ENCODE assay signal across 24 cellular contexts in genomic region chr17:74336307-74336706, GRCh38. TPM values are rescaled to one million over a fixed set of nuclear protein-coding genes. Genes with fewer than 3 reads are reported as not detected.
"Had no signal": no experiment of that assay in that cellular context is flagged by ENCODE, and none has a peak within 500 bp of the region (broad histone marks: within the 10 kb centered on the region; RNA-seq: fewer than 3 reads in every experiment).

No MANE protein-coding gene starts in this region.

- H3K9me3 ChIP-seq: Peyer's patch, SJSA1 had no signal

- H3K4me3 ChIP-seq: K562, Peyer's patch, SJSA1 had no signal

- H3K27me3 ChIP-seq: brain microvascular endothelial cell, Peyer's patch had no signal

- H3K4me1 ChIP-seq: Peyer's patch, SJSA1 had no signal

- ATAC-seq: activated T-cell treated with anti-CD3 and anti-CD28 coated beads, Interleukin-2, amount 50 U/mL, for 4 hours; K562; SK-N-SH treated with all-trans-retinoic acid at 6 μM for 48 hours; WTC11 had no signal

- H3K27ac ChIP-seq: brain microvascular endothelial cell, Peyer's patch, RWPE1, SJSA1 had no signal

- FAIRE-seq: K562 had no signal

- DNase-seq: activated CD4-positive, alpha-beta memory T cell treated with anti-CD3 and anti-CD28 coated beads for 36 hours; activated CD4-positive, alpha-beta T cell treated with anti-CD3 and anti-CD28 coated beads, Interleukin-2, amount 10 ng/mL, durations not matched to agents 7 days and 5 days; activated CD4-positive, CD25-positive, alpha-beta regulatory T cell treated with anti-CD3 and anti-CD28 coated beads, Interleukin-2, amount 50 U/mL, for 72 hours; activated CD8-positive, alpha-beta memory T cell treated with anti-CD3 and anti-CD28 coated beads for 24 hours; activated gamma-delta T cell; activated naive CD4-positive, alpha-beta T cell treated with anti-CD3 and anti-CD28 coated beads for 36 hours; activated T-cell treated with anti-CD3 and anti-CD28 coated beads, Interleukin-2, amount 50 U/mL, for 4 hours; brain microvascular endothelial cell; Karpas-422; NCI-H146; NCI-H1930; NCI-H2107; NCI-H510A; Peyer's patch; Right ventricle myocardium superior; SW 1271 had no signal

- H3K36me3 ChIP-seq: brain microvascular endothelial cell, Peyer's patch, SJSA1 had no signal

RNA-seq across cellular contexts. Expression of gene KIF19, which starts 10.3 kb away (rescaled TPM):
- total RNA-seq: activated naive CD4-positive, alpha-beta T cell treated with anti-CD3 and anti-CD28 coated beads for 36 hours; activated T-cell treated with anti-CD3 and anti-CD28 coated beads, Interleukin-2, amount 50 U/mL, for 4 hours; K562; SJSA1 had no signal

RNA-seq across cellular contexts. Expression of gene BTBD17, which starts 25.4 kb away (rescaled TPM):
- total RNA-seq: activated CD4-positive, alpha-beta memory T cell treated with anti-CD3 and anti-CD28 coated beads for 36 hours; activated CD4-positive, alpha-beta T cell treated with anti-CD3 and anti-CD28 coated beads, Interleukin-2, amount 10 ng/mL, durations not matched to agents 7 days and 5 days; activated naive CD4-positive, alpha-beta T cell treated with anti-CD3 and anti-CD28 coated beads for 36 hours; activated T-cell treated with anti-CD3 and anti-CD28 coated beads, Interleukin-2, amount 50 U/mL, for 4 hours; cardiac septum; K562; Peyer's patch; Right ventricle myocardium superior; SJSA1; T-helper 1 cell treated with Interleukin-12 subunit alpha and Interleukin-12 subunit beta and Interleukin-4 antibody, amounts not matched to agents 30 ng/mL and 1 ng/mL, for 36 hours had no signal
- polyA plus RNA-seq: K562 had no signal

RNA-seq across cellular contexts. Expression of gene GPR142, which starts 31.0 kb away (rescaled TPM):
- total RNA-seq: activated CD4-positive, alpha-beta memory T cell treated with anti-CD3 and anti-CD28 coated beads for 36 hours; activated CD4-positive, alpha-beta T cell treated with anti-CD3 and anti-CD28 coated beads, Interleukin-2, amount 10 ng/mL, durations not matched to agents 7 days and 5 days; activated naive CD4-positive, alpha-beta T cell treated with anti-CD3 and anti-CD28 coated beads for 36 hours; activated T-cell treated with anti-CD3 and anti-CD28 coated beads, Interleukin-2, amount 50 U/mL, for 4 hours; cerebellum; K562; Right ventricle myocardium superior; SJSA1; T-helper 1 cell treated with Interleukin-12 subunit alpha and Interleukin-12 subunit beta and Interleukin-4 antibody, amounts not matched to agents 30 ng/mL and 1 ng/mL, for 36 hours; WTC11 had no signal
- polyA plus RNA-seq: K562 had no signal
